Comparison of ENCODE assay signal across 1 cellular context in the genomic region with DNA sequence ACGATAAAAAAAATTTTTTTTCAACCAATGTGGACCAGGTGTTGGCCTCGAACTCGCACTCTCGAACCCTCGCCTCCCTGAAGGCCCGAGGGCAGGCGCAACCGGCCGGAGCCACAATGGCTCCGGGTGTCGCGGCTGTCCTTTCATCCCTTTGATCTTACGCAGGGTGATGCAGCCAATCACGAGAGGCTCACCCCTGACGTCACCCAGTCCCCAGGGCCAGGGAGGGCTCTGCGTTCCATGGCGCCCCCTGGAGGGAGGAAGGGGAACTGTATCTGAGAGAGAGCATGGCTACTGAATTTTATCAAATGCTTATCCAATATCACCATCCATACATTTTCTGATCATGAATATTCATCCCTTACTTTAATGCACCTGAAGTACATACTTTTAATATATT.
TF ChIP-seq lines count a peak whose summit lies in the region.

No MANE protein-coding gene starts in this region.

TF ChIP-seq in GM12878, 131 proteins besides CTCF, POLR2A, EP300 and RAD21:
- TF ChIP-seq, protein P1, sequence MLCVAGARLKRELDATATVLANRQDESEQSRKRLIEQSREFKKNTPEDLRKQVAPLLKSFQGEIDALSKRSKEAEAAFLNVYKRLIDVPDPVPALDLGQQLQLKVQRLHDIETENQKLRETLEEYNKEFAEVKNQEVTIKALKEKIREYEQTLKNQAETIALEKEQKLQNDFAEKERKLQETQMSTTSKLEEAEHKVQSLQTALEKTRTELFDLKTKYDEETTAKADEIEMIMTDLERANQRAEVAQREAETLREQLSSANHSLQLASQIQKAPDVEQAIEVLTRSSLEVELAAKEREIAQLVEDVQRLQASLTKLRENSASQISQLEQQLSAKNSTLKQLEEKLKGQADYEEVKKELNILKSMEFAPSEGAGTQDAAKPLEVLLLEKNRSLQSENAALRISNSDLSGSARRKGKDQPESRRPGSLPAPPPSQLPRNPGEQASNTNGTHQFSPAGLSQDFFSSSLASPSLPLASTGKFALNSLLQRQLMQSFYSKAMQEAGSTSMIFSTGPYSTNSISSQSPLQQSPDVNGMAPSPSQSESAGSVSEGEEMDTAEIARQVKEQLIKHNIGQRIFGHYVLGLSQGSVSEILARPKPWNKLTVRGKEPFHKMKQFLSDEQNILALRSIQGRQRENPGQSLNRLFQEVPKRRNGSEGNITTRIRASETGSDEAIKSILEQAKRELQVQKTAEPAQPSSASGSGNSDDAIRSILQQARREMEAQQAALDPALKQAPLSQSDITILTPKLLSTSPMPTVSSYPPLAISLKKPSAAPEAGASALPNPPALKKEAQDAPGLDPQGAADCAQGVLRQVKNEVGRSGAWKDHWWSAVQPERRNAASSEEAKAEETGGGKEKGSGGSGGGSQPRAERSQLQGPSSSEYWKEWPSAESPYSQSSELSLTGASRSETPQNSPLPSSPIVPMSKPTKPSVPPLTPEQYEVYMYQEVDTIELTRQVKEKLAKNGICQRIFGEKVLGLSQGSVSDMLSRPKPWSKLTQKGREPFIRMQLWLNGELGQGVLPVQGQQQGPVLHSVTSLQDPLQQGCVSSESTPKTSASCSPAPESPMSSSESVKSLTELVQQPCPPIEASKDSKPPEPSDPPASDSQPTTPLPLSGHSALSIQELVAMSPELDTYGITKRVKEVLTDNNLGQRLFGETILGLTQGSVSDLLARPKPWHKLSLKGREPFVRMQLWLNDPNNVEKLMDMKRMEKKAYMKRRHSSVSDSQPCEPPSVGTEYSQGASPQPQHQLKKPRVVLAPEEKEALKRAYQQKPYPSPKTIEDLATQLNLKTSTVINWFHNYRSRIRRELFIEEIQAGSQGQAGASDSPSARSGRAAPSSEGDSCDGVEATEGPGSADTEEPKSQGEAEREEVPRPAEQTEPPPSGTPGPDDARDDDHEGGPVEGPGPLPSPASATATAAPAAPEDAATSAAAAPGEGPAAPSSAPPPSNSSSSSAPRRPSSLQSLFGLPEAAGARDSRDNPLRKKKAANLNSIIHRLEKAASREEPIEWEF (IDR thresholded peaks at IDR 0.05; ENCODE audit: insufficient replicate concordance, low read depth, low read length): no peak
- TF ChIP-seq IKZF1 (conservative IDR thresholded peaks at IDR 0.05) (no peak), SMC3 (IDR thresholded peaks at IDR 0.05; ENCODE audit: borderline replicate concordance, low read length) (no peak), SMAD5 (IDR thresholded peaks at IDR 0.05; ENCODE audit: low read depth) (no peak), ETV6 (conservative IDR thresholded peaks at IDR 0.05 in 1 of 2, IDR thresholded peaks at IDR 0.05 in 1 of 2; ENCODE audit: borderline replicate concordance in 1 of 2, low read depth in 1 of 2) (no peak), SREBF2 (IDR thresholded peaks at IDR 0.05; ENCODE audit: low read length) (no peak), NFIC (IDR thresholded peaks at IDR 0.05; ENCODE audit: low read depth, low read length) (no peak), ATF7 (IDR thresholded peaks at IDR 0.05; ENCODE audit: low read depth) (no peak), DPF2 (IDR thresholded peaks at IDR 0.05) (no peak), GABPA (IDR thresholded peaks at IDR 0.05; ENCODE audit: low read depth) (no peak), ZNF24 (IDR thresholded peaks at IDR 0.05) (no peak), ZZZ3 (IDR thresholded peaks at IDR 0.05; ENCODE audit: control insufficient read depth, insufficient read length, low read depth) (no peak), CHD2 (IDR thresholded peaks at IDR 0.05; ENCODE audit: borderline replicate concordance, low read depth, low read length) (no peak), CHD1 (IDR thresholded peaks at IDR 0.05; ENCODE audit: low read depth, low read length) (no peak), SIX5 (IDR thresholded peaks at IDR 0.05; ENCODE audit: low read depth, low read length, severe bottlenecking) (no peak)
- TF ChIP-seq, protein P2, sequence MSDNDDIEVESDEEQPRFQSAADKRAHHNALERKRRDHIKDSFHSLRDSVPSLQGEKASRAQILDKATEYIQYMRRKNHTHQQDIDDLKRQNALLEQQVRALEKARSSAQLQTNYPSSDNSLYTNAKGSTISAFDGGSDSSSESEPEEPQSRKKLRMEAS (IDR thresholded peaks at IDR 0.05; ENCODE audit: low read depth, low read length): no peak
- TF ChIP-seq, protein P3, sequence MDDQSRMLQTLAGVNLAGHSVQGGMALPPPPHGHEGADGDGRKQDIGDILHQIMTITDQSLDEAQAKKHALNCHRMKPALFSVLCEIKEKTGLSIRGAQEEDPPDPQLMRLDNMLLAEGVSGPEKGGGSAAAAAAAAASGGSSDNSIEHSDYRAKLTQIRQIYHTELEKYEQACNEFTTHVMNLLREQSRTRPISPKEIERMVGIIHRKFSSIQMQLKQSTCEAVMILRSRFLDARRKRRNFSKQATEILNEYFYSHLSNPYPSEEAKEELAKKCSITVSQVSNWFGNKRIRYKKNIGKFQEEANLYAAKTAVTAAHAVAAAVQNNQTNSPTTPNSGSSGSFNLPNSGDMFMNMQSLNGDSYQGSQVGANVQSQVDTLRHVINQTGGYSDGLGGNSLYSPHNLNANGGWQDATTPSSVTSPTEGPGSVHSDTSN (IDR thresholded peaks at IDR 0.05; ENCODE audit: insufficient replicate concordance, low read depth, low read length): no peak
